In genomic region chr2:204024503-204024902, GRCh38 we compare ENCODE assay signal across 8 cellular contexts.
A peak's percentile ranks its signal among the peaks of the same experiment; 100 is the strongest.
DNase-seq lines count a peak whose midpoint lies in the region; ATAC-seq and TF ChIP-seq lines count a peak whose summit lies in the region.

No MANE protein-coding gene starts in this region.

- H3K4me3 ChIP-seq in AG04449 (ENCODE audit: low read depth, low read length): no peak overlapping the region
- H3K4me3 ChIP-seq in colonic mucosa: no peak overlapping the region

- peak; percentile 30 for TF ChIP-seq CTCF in AG04449 (IDR thresholded peaks at IDR 0.05; ENCODE audit: insufficient read depth, low read length, missing control alignments)
- peak; percentile 51 for TF ChIP-seq CTCF in GM12873 (IDR thresholded peaks at IDR 0.05; ENCODE audit: insufficient read depth, low read depth, low read length, missing control alignments)
- TF ChIP-seq CTCF in colonic mucosa (IDR thresholded peaks at IDR 0.05): peak; percentile 38
- peak; percentile 40 for TF ChIP-seq CTCF in mesothelial cell of epicardium (IDR thresholded peaks at IDR 0.05; ENCODE audit: unreplicated experiment)

- peaks cover 34% of the 10 kb centered on the region for H3K4me1 Mint-ChIP-seq in mesothelial cell of epicardium

- no peak overlapping the region for H3K4me3 Mint-ChIP-seq in mesothelial cell of epicardium

- no peaks in the 10 kb centered on the region for H3K27me3 Mint-ChIP-seq in mesothelial cell of epicardium (ENCODE audit: low read depth)

- CTCF ChIA-PET in AG04449 (lab: Yijun Ruan, JAX): interaction anchor here (1.1 to 1.6 kb wide), 5 partner anchors 9 to 1945 kb away, joined by 3 to 4 read pairs (median 4); no protein-coding TSS in a partner anchor

- H3K9me3 ChIP-seq in colonic mucosa: no peaks in the 10 kb centered on the region

- POLR2A ChIA-PET in AG04449 (lab: Yijun Ruan, JAX): no interaction called here

- no peaks in the 10 kb centered on the region for H3K27me3 ChIP-seq in colonic mucosa

- H3K27ac ChIP-seq in colonic mucosa: no peak overlapping the region

- H3K27ac Mint-ChIP-seq in mesothelial cell of epicardium: peak overlapping the region; percentile 23

- peaks cover 4% of the 10 kb centered on the region for H3K9me3 Mint-ChIP-seq in mesothelial cell of epicardium

- H3K4me1 ChIP-seq in colonic mucosa: no peaks in the 10 kb centered on the region

- H3K36me3 Mint-ChIP-seq in mesothelial cell of epicardium: no peaks in the 10 kb centered on the region

- intact Hi-C loops in colonic mucosa (cut with DNase I): no loop called here

- no peak overlapping the region for H3K9ac ChIP-seq in colonic mucosa (ENCODE audit: low read depth in 2 of 2, low read length in 2 of 2)

- ATAC-seq in GM21723 (IDR thresholded peaks at IDR 0.05; ENCODE audit: unreplicated experiment) (no peak), GM18867 (IDR thresholded peaks at IDR 0.05; ENCODE audit: unreplicated experiment) (no peak), GM19467 (IDR thresholded peaks at IDR 0.05; ENCODE audit: unreplicated experiment) (no peak)

- H3K36me3 ChIP-seq in colonic mucosa: no peaks in the 10 kb centered on the region

- no peak for DNase-seq in AG04449 (ENCODE audit: low read depth, low spot score)
- peak; percentile 10 for DNase-seq in NCI-H774 (lab: John Stamatoyannopoulos, UW)
- peak; percentile 34 for DNase-seq in colonic mucosa
- no peak for DNase-seq in mesothelial cell of epicardium (ENCODE audit: low spot score in 2 of 2, unreplicated experiment in 2 of 2)

Comparison
In these comparisons a context has a peak if more than half of its experiments do, and no peak if none do; other contexts are left out.
1. DNase-seq: peak in NCI-H774 (single experiment) and colonic mucosa (single experiment); none in AG04449 (single experiment) and mesothelial cell of epicardium (0 of 2).
2. Peak in every context shown above with its lines, with median percentiles within 50 percentile points of each other: CTCF ChIP-seq.